Comparison of ENCODE assay signal across 8 cellular contexts in genomic region chr17:76262732-76263344, GRCh38. TPM values are rescaled to one million over a fixed set of nuclear protein-coding genes. Genes with fewer than 3 reads are reported as not detected.
DNase-seq lines count a peak whose midpoint lies in the region; ATAC-seq and TF ChIP-seq lines count a peak whose summit lies in the region.

No MANE protein-coding gene starts in this region.

- H3K4me1 Mint-ChIP-seq in endothelial cell (ENCODE audit: unreplicated experiment): peaks cover 44% of the 10 kb centered on the region

- DNase-seq in left ventricle myocardium inferior (no peak), heart left ventricle (no peak), endothelial cell (ENCODE audit: low spot score) (no peak), spleen (no peak), HuH-7 (ENCODE audit: low spot score) (no peak)
- DNase-seq in stimulated activated naive CD4-positive, alpha-beta T cell treated with Interleukin-2 at 50 U/mL for 16 hours (lab: John Stamatoyannopoulos, UW): no peak

- H3K27me3 ChIP-seq in left ventricle myocardium inferior (ENCODE audit: low read depth) (no peaks in the 10 kb centered on the region), heart left ventricle (no peaks in the 10 kb centered on the region), spleen (replicated peaks in 1 of 7) (no peaks in the 10 kb centered on the region)

- TF ChIP-seq POLR2A in heart left ventricle (IDR thresholded peaks at IDR 0.05) (no peak), spleen (IDR thresholded peaks at IDR 0.05) (no peak)

- H3K9me3 ChIP-seq in left ventricle myocardium inferior (replicated peaks): no peaks in the 10 kb centered on the region
- H3K9me3 ChIP-seq in heart left ventricle: no peaks in the 10 kb centered on the region
- H3K9me3 ChIP-seq in spleen: no peaks in the 10 kb centered on the region

- H3K9me3 Mint-ChIP-seq in endothelial cell (ENCODE audit: unreplicated experiment): no peaks in the 10 kb centered on the region

- H3K4me3 ChIP-seq in left ventricle myocardium inferior: no peak overlapping the region
- H3K4me3 ChIP-seq in heart left ventricle: no peak overlapping the region
- peak overlapping the region in 1 of 8 donors; percentile 32 for H3K4me3 ChIP-seq in spleen

- peak overlapping the region; percentile 22 for H3K4me3 Mint-ChIP-seq in endothelial cell (ENCODE audit: unreplicated experiment)

- WGBS in heart left ventricle, 4 donors: 63 to 71% (median 67%) methylated on average over 9 of the region's 9 CpGs
- WGBS in spleen, 5 donors: 28 to 49% (median 36%) methylated on average over 9 of the region's 9 CpGs

- H3K36me3 ChIP-seq in left ventricle myocardium inferior (no peaks in the 10 kb centered on the region), heart left ventricle (peaks cover 0 to 2% (median 0%) of the 10 kb centered on the region in 9 donors), spleen (peaks cover 0 to 11% (median 0%) of the 10 kb centered on the region in 6 donors)

- H3K27me3 Mint-ChIP-seq in endothelial cell (ENCODE audit: unreplicated experiment): peaks cover 19% of the 10 kb centered on the region

- intact Hi-C loops in left ventricle myocardium inferior (cut with micrococcal nuclease): no loop called here
- intact Hi-C loops in heart left ventricle (cut with DNase I): no loop called here
- intact Hi-C loops in spleen (cut with DNase I; ENCODE audit: low total_unique reads): no loop called here

- H3K4me1 ChIP-seq in left ventricle myocardium inferior (peaks cover 54% of the 10 kb centered on the region), heart left ventricle (peaks cover 6 to 58% (median 24%) of the 10 kb centered on the region in 12 donors), spleen (peaks cover 31 to 74% (median 63%) of the 10 kb centered on the region in 6 donors)

- H3K27ac Mint-ChIP-seq in endothelial cell (ENCODE audit: unreplicated experiment): peak overlapping the region; percentile 98

- H3K27ac ChIP-seq in left ventricle myocardium inferior (replicated peaks) (peak overlapping the region; percentile 53), heart left ventricle (peak overlapping the region in 6 of 12 donors; percentile 34 to 96 (median 42)), spleen (peak overlapping the region; percentile 54 to 99 (median 76))

- H3K36me3 Mint-ChIP-seq in endothelial cell (ENCODE audit: low read depth, unreplicated experiment): no peaks in the 10 kb centered on the region

- ATAC-seq in heart left ventricle (no peak), HG02588 (IDR thresholded peaks at IDR 0.05; ENCODE audit: unreplicated experiment) (no peak)

- TF ChIP-seq CTCF in left ventricle myocardium inferior (IDR thresholded peaks at IDR 0.05; ENCODE audit: borderline replicate concordance) (no peak), heart left ventricle (IDR thresholded peaks at IDR 0.05) (no peak), endothelial cell (IDR thresholded peaks at IDR 0.05; ENCODE audit: unreplicated experiment) (no peak), spleen (IDR thresholded peaks at IDR 0.05 in 8 of 11, conservative IDR thresholded peaks at IDR 0.05 in 3 of 11) (no peak)

TF ChIP-seq in PFSK-1, 5 proteins besides CTCF, POLR2A, EP300 and RAD21:
- TF ChIP-seq POLR2AphosphoS5 (IDR thresholded peaks at IDR 0.05; ENCODE audit: low read depth, low read length): peak; percentile 53
- no peak for TF ChIP-seq TAF1 (IDR thresholded peaks at IDR 0.05; ENCODE audit: borderline replicate concordance, insufficient read depth, low read length)
TF ChIP-seq in PFSK-1: peak in this region for 1.

RNA-seq across cellular contexts. Expression of gene UBALD2, which starts 2.3 kb away (rescaled TPM):
- total RNA-seq in left ventricle myocardium inferior: 26.0 TPM
- total RNA-seq in heart left ventricle: 10 to 100 TPM in 8 of 9 donors, 1 to 10 TPM in 1; 8.5 to 49.8 (median 24.5) TPM
- 10 to 100 TPM; 12.5 to 18.5 TPM for polyA plus RNA-seq in heart left ventricle
- 785 TPM for polyA plus RNA-seq in PFSK-1 (2012; ENCODE audit: insufficient read length, low read depth)
- total RNA-seq in endothelial cell (ENCODE audit: unreplicated experiment): 90.4 TPM
- total RNA-seq in spleen: 10 to 100 TPM; 28.9 to 91.3 (median 63.8) TPM
- 10 to 100 TPM; 42.5 to 54.7 (median 43.8) TPM for polyA plus RNA-seq in spleen

RNA-seq across cellular contexts. Expression of gene RNF157, which starts 22.5 kb away (rescaled TPM):
- total RNA-seq in left ventricle myocardium inferior (4.8 TPM), heart left ventricle (1 to 10 TPM; 3.9 to 7.4 (median 5.2) TPM), endothelial cell (ENCODE audit: unreplicated experiment) (18.7 TPM), spleen (10 to 100 TPM in 3 of 7 donors, 1 to 10 TPM in 4; 6.8 to 13.0 (median 8.6) TPM)
- polyA plus RNA-seq in heart left ventricle (1 to 10 TPM; 3.6 to 5.5 TPM), spleen (1 to 10 TPM in 2 of 3 donors, under 1 TPM in 1; 0.89 to 2.0 (median 1.1) TPM)
- polyA plus RNA-seq in PFSK-1 (2012; ENCODE audit: insufficient read length, low read depth): 62.7 TPM

RNA-seq across cellular contexts. Expression of gene QRICH2, which starts 45.2 kb away (rescaled TPM):
- total RNA-seq in left ventricle myocardium inferior (2.4 TPM), heart left ventricle (1 to 10 TPM; 1.0 to 2.7 (median 1.6) TPM), endothelial cell (ENCODE audit: unreplicated experiment) (15.0 TPM), spleen (1 to 10 TPM; 1.3 to 3.1 (median 2.7) TPM)
- polyA plus RNA-seq in heart left ventricle (1 to 10 TPM; 2.1 to 2.7 TPM), spleen (1 to 10 TPM; 2.4 to 2.7 (median 2.5) TPM)
- 10.6 TPM for polyA plus RNA-seq in PFSK-1 (2012; ENCODE audit: insufficient read length, low read depth)
